In genomic region chr5:118247468-118247867, GRCh38 we compare ENCODE assay signal across 18 cellular contexts.
"Had no signal": no experiment of that assay in that cellular context is flagged by ENCODE, and none has a peak within 500 bp of the region (broad histone marks: within the 10 kb centered on the region; RNA-seq: fewer than 3 reads in every experiment).

No MANE protein-coding gene starts in this region.

- H3K36me3 ChIP-seq: neutrophil, spleen, tibial artery, upper lobe of left lung, vagina had no signal

- DNase-seq: effector memory CD8-positive, alpha-beta T cell; foreskin keratinocyte; immature natural killer cell; kidney; left colon; left ventricle myocardium superior; naive thymus-derived CD4-positive, alpha-beta T cell; nephron progenitor cell; stimulated activated CD4-positive, alpha-beta T cell treated with anti-CD3 and anti-CD28 coated beads, Interleukin-15, amount 100 ng/mL, for 24 hours; stimulated activated CD4-positive, alpha-beta T cell treated with anti-CD3 and anti-CD28 coated beads, Interleukin-1b, Interleukin-23, amount 100 ng/mL, for 48 hours; stimulated activated CD4-positive, alpha-beta T cell treated with anti-CD3 and anti-CD28 coated beads, Interleukin-4, amount 100 ng/mL, for 24 hours; tibial artery had no signal

- H3K27me3 ChIP-seq: foreskin keratinocyte, neutrophil, spleen, tibial artery, upper lobe of left lung, vagina had no signal

- H3K4me1 ChIP-seq: foreskin keratinocyte, spleen, tibial artery, upper lobe of left lung, vagina had no signal

- H3K27ac ChIP-seq: foreskin keratinocyte, neutrophil, spleen, tibial artery, upper lobe of left lung, vagina had no signal

- H3K4me3 ChIP-seq: spleen, tibial artery, upper lobe of left lung, vagina had no signal

- ATAC-seq: effector memory CD8-positive, alpha-beta T cell; foreskin keratinocyte; left colon; left ventricle myocardium superior; naive thymus-derived CD4-positive, alpha-beta T cell; sciatic nerve; stimulated activated memory B cell treated with anti-CD40 and anti-IgM and Interleukin-4, amounts not matched to agents 10 μg/mL and 1 μg/mL and 100 μg/mL, for 72 hours had no signal
